8 cellular contexts compared by ENCODE assay signal in the genomic region with DNA sequence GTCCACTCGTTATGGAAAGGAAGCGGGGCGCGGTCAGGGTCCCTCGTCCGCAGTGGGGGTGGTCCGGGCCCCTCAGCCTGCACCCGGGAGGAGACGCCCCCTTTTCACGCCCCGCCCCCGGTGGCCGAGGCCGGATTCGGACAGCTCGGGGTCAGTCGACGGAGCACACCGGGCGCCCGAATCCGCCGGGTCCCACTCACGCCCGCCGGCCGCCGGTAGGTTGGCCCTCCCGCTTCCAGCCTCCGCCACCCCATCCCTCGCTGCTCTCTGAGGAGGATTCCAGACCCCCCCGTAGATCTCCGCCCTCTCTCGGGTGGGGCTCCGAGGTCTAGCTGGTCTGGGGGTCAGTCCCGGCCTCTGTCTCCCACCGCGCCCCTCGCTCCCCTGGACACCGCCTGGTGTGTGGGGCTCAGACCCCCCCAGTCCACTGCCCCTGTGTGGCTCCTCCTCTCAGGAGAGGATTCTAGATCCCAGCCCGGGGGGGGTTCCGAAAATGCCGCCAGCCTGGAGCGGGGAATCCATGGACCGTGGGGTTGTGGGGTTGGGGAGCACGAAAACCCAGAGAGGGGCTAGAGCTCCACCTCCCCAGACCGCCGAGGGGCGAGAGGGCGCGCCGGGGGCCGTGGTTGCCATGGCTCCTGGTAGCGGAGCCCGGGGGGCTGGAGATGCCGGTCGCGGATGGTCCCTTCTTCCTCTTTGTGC. TPM values are rescaled to one million over a fixed set of nuclear protein-coding genes. Genes with fewer than 3 reads are reported as not detected.
DNase-seq lines count a peak whose midpoint lies in the region; ATAC-seq and TF ChIP-seq lines count a peak whose summit lies in the region.

No MANE protein-coding gene starts in this region.

- no peaks in the 10 kb centered on the region for H3K9me3 ChIP-seq in muscle layer of colon (ENCODE audit: low read length)

- H3K27ac ChIP-seq in GM23338 (ENCODE audit: low read depth) (no peak overlapping the region), muscle layer of colon (ENCODE audit: low read depth, low read length) (peak overlapping the region; percentile 19)

- H3K4me3 Mint-ChIP-seq in GM23338: no peak overlapping the region

- H3K4me3 ChIP-seq in GM23338 (peak overlapping the region; percentile 85), muscle layer of colon (ENCODE audit: low read depth in 1 of 2, low read length in 2 of 2) (peak overlapping the region; percentile 50 to 59)

- peaks cover 22% of the 10 kb centered on the region for H3K36me3 Mint-ChIP-seq in GM23338 (ENCODE audit: low read depth)

- peaks cover 25% of the 10 kb centered on the region for H3K4me1 ChIP-seq in GM23338 (ENCODE audit: insufficient read depth)
- no peaks in the 10 kb centered on the region for H3K4me1 ChIP-seq in muscle layer of colon (ENCODE audit: insufficient read depth, low read length)

- no peaks in the 10 kb centered on the region for H3K79me2 ChIP-seq in GM23338 (replicated peaks; ENCODE audit: insufficient read depth)

- no peaks in the 10 kb centered on the region for H3K9me2 ChIP-seq in GM23338 (ENCODE audit: insufficient read depth)

- H3K27me3 Mint-ChIP-seq in GM23338 (ENCODE audit: insufficient read depth, low read depth, poor library complexity): peaks cover 4% of the 10 kb centered on the region

- peaks cover 87% of the 10 kb centered on the region for H3K9me3 Mint-ChIP-seq in GM23338

- no peaks in the 10 kb centered on the region; the same call in 1 of the 2 replicates for H3F3A ChIP-seq in GM23338 (replicated peaks; ENCODE audit: low read depth)

- H4K20me1 ChIP-seq in GM23338 (replicated peaks; ENCODE audit: insufficient read depth): no peaks in the 10 kb centered on the region

- H2AFZ ChIP-seq in GM23338: peak overlapping the region; percentile 95

- H3K4me1 Mint-ChIP-seq in GM23338: no peaks in the 10 kb centered on the region

- H3K9ac ChIP-seq in muscle layer of colon (ENCODE audit: low read length): no peak overlapping the region

- ATAC-seq in GM23338: no peak
- no peak for ATAC-seq in activated CD4-positive, CD25-positive, alpha-beta regulatory T cell treated with anti-CD3 and anti-CD28 coated beads, Interleukin-2, amount 50 U/mL, for 24 hours

- no peak overlapping the region for H3K27ac Mint-ChIP-seq in GM23338

- H3K4me2 ChIP-seq in GM23338: peak overlapping the region; percentile 99

- H3K27me3 ChIP-seq in GM23338 (ENCODE audit: insufficient read depth) (peaks cover 65% of the 10 kb centered on the region), muscle layer of colon (ENCODE audit: control insufficient read depth in 1 of 2, insufficient read depth in 2 of 2, low read length in 2 of 2) (peaks cover 9 to 21% of the 10 kb centered on the region in 2 donors)

- H3K36me3 ChIP-seq in GM23338 (ENCODE audit: insufficient read depth): no peaks in the 10 kb centered on the region
- H3K36me3 ChIP-seq in muscle layer of colon (ENCODE audit: insufficient read depth, low read length): no peaks in the 10 kb centered on the region

- peak; percentile 20 for DNase-seq in Ammon's horn (ENCODE audit: low spot score)
- DNase-seq in GM23338 (ENCODE audit: low spot score): peak; percentile 64
- DNase-seq in cerebellum (ENCODE audit: low spot score): peak; percentile 35
- no peak for DNase-seq in NCI-H510A (lab: John Stamatoyannopoulos, UW)
- no peak for DNase-seq in GOT3 (lab: John Stamatoyannopoulos, UW)
- no peak for DNase-seq in activated gamma-delta T cell (lab: John Stamatoyannopoulos, UW)

- no peak for TF ChIP-seq CTCF in GM23338 (conservative IDR thresholded peaks at IDR 0.05; ENCODE audit: low read depth in 2 of 2)

TF ChIP-seq in GM23338, 12 proteins besides CTCF, POLR2A, EP300 and RAD21:
- TF ChIP-seq, protein P1, sequence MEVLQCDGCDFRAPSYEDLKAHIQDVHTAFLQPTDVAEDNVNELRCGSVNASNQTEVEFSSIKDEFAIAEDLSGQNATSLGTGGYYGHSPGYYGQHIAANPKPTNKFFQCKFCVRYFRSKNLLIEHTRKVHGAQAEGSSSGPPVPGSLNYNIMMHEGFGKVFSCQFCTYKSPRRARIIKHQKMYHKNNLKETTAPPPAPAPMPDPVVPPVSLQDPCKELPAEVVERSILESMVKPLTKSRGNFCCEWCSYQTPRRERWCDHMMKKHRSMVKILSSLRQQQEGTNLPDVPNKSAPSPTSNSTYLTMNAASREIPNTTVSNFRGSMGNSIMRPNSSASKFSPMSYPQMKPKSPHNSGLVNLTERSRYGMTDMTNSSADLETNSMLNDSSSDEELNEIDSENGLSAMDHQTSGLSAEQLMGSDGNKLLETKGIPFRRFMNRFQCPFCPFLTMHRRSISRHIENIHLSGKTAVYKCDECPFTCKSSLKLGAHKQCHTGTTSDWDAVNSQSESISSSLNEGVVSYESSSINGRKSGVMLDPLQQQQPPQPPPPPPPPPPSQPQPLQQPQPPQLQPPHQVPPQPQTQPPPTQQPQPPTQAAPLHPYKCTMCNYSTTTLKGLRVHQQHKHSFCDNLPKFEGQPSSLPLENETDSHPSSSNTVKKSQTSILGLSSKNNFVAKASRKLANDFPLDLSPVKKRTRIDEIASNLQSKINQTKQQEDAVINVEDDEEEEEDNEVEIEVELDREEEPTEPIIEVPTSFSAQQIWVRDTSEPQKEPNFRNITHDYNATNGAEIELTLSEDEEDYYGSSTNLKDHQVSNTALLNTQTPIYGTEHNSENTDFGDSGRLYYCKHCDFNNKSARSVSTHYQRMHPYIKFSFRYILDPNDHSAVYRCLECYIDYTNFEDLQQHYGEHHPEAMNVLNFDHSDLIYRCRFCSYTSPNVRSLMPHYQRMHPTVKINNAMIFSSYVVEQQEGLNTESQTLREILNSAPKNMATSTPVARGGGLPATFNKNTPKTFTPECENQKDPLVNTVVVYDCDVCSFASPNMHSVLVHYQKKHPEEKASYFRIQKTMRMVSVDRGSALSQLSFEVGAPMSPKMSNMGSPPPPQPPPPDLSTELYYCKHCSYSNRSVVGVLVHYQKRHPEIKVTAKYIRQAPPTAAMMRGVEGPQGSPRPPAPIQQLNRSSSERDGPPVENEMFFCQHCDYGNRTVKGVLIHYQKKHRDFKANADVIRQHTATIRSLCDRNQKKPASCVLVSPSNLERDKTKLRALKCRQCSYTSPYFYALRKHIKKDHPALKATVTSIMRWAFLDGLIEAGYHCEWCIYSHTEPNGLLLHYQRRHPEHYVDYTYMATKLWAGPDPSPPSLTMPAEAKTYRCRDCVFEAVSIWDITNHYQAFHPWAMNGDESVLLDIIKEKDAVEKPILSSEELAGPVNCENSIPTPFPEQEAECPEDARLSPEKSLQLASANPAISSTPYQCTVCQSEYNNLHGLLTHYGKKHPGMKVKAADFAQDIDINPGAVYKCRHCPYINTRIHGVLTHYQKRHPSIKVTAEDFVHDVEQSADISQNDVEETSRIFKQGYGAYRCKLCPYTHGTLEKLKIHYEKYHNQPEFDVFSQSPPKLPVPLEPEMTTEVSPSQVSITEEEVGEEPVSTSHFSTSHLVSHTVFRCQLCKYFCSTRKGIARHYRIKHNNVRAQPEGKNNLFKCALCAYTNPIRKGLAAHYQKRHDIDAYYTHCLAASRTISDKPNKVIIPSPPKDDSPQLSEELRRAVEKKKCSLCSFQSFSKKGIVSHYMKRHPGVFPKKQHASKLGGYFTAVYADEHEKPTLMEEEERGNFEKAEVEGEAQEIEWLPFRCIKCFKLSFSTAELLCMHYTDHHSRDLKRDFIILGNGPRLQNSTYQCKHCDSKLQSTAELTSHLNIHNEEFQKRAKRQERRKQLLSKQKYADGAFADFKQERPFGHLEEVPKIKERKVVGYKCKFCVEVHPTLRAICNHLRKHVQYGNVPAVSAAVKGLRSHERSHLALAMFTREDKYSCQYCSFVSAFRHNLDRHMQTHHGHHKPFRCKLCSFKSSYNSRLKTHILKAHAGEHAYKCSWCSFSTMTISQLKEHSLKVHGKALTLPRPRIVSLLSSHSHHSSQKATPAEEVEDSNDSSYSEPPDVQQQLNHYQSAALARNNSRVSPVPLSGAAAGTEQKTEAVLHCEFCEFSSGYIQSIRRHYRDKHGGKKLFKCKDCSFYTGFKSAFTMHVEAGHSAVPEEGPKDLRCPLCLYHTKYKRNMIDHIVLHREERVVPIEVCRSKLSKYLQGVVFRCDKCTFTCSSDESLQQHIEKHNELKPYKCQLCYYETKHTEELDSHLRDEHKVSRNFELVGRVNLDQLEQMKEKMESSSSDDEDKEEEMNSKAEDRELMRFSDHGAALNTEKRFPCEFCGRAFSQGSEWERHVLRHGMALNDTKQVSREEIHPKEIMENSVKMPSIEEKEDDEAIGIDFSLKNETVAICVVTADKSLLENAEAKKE (CRISPR knock-in tag; IDR thresholded peaks at IDR 0.05): no peak
- no peak for TF ChIP-seq EZH2phosphoT487 (IDR thresholded peaks at IDR 0.05; ENCODE audit: unreplicated experiment)
- no peak for TF ChIP-seq POLR2AphosphoS5 (IDR thresholded peaks at IDR 0.05; ENCODE audit: low read depth)
- no peak for TF ChIP-seq NANOG (IDR thresholded peaks at IDR 0.05; ENCODE audit: borderline replicate concordance)
- no peak for TF ChIP-seq JUNB (IDR thresholded peaks at IDR 0.05; ENCODE audit: unreplicated experiment)
- no peak for TF ChIP-seq EZH2 (IDR thresholded peaks at IDR 0.05; ENCODE audit: low read depth, unreplicated experiment)
- TF ChIP-seq, protein P2, sequence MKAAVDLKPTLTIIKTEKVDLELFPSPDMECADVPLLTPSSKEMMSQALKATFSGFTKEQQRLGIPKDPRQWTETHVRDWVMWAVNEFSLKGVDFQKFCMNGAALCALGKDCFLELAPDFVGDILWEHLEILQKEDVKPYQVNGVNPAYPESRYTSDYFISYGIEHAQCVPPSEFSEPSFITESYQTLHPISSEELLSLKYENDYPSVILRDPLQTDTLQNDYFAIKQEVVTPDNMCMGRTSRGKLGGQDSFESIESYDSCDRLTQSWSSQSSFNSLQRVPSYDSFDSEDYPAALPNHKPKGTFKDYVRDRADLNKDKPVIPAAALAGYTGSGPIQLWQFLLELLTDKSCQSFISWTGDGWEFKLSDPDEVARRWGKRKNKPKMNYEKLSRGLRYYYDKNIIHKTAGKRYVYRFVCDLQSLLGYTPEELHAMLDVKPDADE (IDR thresholded peaks at IDR 0.05): no peak

RNA-seq across cellular contexts. Expression of a gene that starts 0.7 kb away (rescaled TPM):
- total RNA-seq in GM23338 (2014; rRNA removed; shearing (Covaris generic)): 1.6 and 1.9 TPM in 2 replicates
- 1.4 and 2.6 TPM in 2 replicates for polyA plus RNA-seq in GM23338 (2016; fragmentation: Nextera tagmentation; extraction: Ambion mirVana)
- 490 TPM for total RNA-seq in cerebellum

Comparison
In these comparisons a context has a peak if more than half of its experiments do, and no peak if none do; other contexts are left out.
1. DNase-seq: peak in Ammon's horn (single experiment), GM23338 (single experiment) and cerebellum (single experiment); none in NCI-H510A (single experiment), GOT3 (single experiment) and activated gamma-delta T cell (single experiment).
2. RNA of a gene that starts 0.7 kb away (total RNA-seq): 490 TPM in cerebellum (single experiment); 1.6 to 1.9 TPM in GM23338; every median in the first group is over 100 times any median in the second.